In the genomic region with DNA sequence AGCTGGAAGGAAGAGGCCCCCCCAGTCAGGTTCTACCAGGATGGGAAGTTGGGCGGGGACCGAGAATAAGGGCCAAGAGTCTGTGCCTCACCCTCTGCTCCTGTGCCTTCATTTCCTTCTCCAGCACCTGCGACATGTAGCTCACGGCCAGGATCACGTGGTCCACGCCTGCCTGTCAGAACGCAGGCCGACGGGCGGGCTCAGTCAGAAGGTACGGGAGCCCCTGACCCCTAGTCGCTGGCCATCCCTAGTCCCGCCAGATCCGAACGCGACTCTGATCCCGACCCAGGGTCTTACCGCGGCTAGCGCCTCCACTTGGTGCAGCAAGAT, we compare ENCODE assay signal across 8 cellular contexts. TPM values are rescaled to one million over a fixed set of nuclear protein-coding genes. Genes with fewer than 3 reads are reported as not detected.
DNase-seq lines count a peak whose midpoint lies in the region; ATAC-seq lines count a peak whose summit lies in the region.

No MANE protein-coding gene starts in this region.

- H3K27me3 ChIP-seq in esophagus (ENCODE audit: control insufficient read depth in 1 of 2, insufficient read depth in 2 of 2, low read length in 2 of 2): no peaks in the 10 kb centered on the region

- peaks cover 45 to 69% (median 57%) of the 10 kb centered on the region in 3 donors for H3K4me1 Mint-ChIP-seq in naive B cell
- H3K4me1 Mint-ChIP-seq in stimulated activated naive CD8-positive, alpha-beta T cell treated with anti-CD3 and anti-CD28 coated beads, Interleukin-15, Interleukin-2, amounts not matched to agents 100 ng/mL and 50 ng/mL, for 24 hours (ENCODE audit: low read depth): peaks cover 45% of the 10 kb centered on the region

- H3K4me3 ChIP-seq in esophagus (ENCODE audit: low read depth in 1 of 2, low read length in 2 of 2): peak overlapping the region; percentile 93 to 96

- H3K9me3 ChIP-seq in esophagus (ENCODE audit: control insufficient read depth in 2 of 2, insufficient read depth in 1 of 2, low read depth in 1 of 2, low read length in 1 of 2): no peaks in the 10 kb centered on the region

- peaks cover 7 to 26% of the 10 kb centered on the region in 2 donors for H3K4me1 ChIP-seq in esophagus (ENCODE audit: control insufficient read depth in 2 of 2, insufficient read depth in 2 of 2, low read length in 1 of 2)

- peak; percentile 33 for DNase-seq in NCI-H2196 (lab: John Stamatoyannopoulos, UW; ENCODE audit: unreplicated experiment)
- no peak for DNase-seq in NCI-H2196 treated with DMSO at 0.1 percent for 48 hours (lab: John Stamatoyannopoulos, UW; ENCODE audit: unreplicated experiment)
- peak; percentile 42 for DNase-seq in NCI-H2227 (lab: John Stamatoyannopoulos, UW; ENCODE audit: unreplicated experiment)
- DNase-seq in activated T-cell treated with anti-CD3 and anti-CD28 coated beads for 48 hours (ENCODE audit: low read depth): peak; percentile 56
- peak; percentile 45 for DNase-seq in naive B cell

- peaks cover 16 to 39% of the 10 kb centered on the region in 2 donors for H3K36me3 ChIP-seq in esophagus (ENCODE audit: control insufficient read depth in 2 of 2, insufficient read depth in 2 of 2, low read length in 1 of 2)

- peak; percentile 4 to 5 for ATAC-seq in naive B cell (ENCODE audit: low read depth in 2 of 2)
- ATAC-seq in GM19463 (IDR thresholded peaks at IDR 0.05; ENCODE audit: unreplicated experiment): no peak

- peak overlapping the region; percentile 97 to 100 (median 100) for H3K27ac Mint-ChIP-seq in naive B cell
- peak overlapping the region; percentile 97 for H3K27ac Mint-ChIP-seq in stimulated activated naive CD8-positive, alpha-beta T cell treated with anti-CD3 and anti-CD28 coated beads, Interleukin-15, Interleukin-2, amounts not matched to agents 100 ng/mL and 50 ng/mL, for 24 hours

- peak overlapping the region; percentile 95 to 98 for H3K27ac ChIP-seq in esophagus (ENCODE audit: low read depth in 2 of 2, low read length in 1 of 2)

- no peaks in the 10 kb centered on the region for H3K27me3 Mint-ChIP-seq in naive B cell
- no peaks in the 10 kb centered on the region for H3K27me3 Mint-ChIP-seq in stimulated activated naive CD8-positive, alpha-beta T cell treated with anti-CD3 and anti-CD28 coated beads, Interleukin-15, Interleukin-2, amounts not matched to agents 100 ng/mL and 50 ng/mL, for 24 hours

- H3K4me3 Mint-ChIP-seq in naive B cell: peak overlapping the region; percentile 91 to 98 (median 95)
- peak overlapping the region; percentile 94 for H3K4me3 Mint-ChIP-seq in stimulated activated naive CD8-positive, alpha-beta T cell treated with anti-CD3 and anti-CD28 coated beads, Interleukin-15, Interleukin-2, amounts not matched to agents 100 ng/mL and 50 ng/mL, for 24 hours

- H3K36me3 Mint-ChIP-seq in naive B cell: no peaks in the 10 kb centered on the region
- peaks cover 17% of the 10 kb centered on the region for H3K36me3 Mint-ChIP-seq in stimulated activated naive CD8-positive, alpha-beta T cell treated with anti-CD3 and anti-CD28 coated beads, Interleukin-15, Interleukin-2, amounts not matched to agents 100 ng/mL and 50 ng/mL, for 24 hours (ENCODE audit: low read depth)

- WGBS in esophagus, 2 donors: 0 to 1% methylated on average over 20 of the region's 20 CpGs

- H3K9me3 Mint-ChIP-seq in naive B cell: no peaks in the 10 kb centered on the region
- no peaks in the 10 kb centered on the region for H3K9me3 Mint-ChIP-seq in stimulated activated naive CD8-positive, alpha-beta T cell treated with anti-CD3 and anti-CD28 coated beads, Interleukin-15, Interleukin-2, amounts not matched to agents 100 ng/mL and 50 ng/mL, for 24 hours

RNA-seq across cellular contexts. Expression of gene GMPPB, which starts 0.5 kb away (rescaled TPM):
- polyA plus RNA-seq in esophagus (10 to 100 TPM; 17.7 to 32.1 TPM), naive B cell (ENCODE audit: low read depth in 6 of 6) (10 to 100 TPM; 11.5 to 22.0 (median 14.6) TPM)

RNA-seq across cellular contexts. Expression of gene AMIGO3, which starts 3.8 kb away (rescaled TPM):
- polyA plus RNA-seq in esophagus (1 to 10 TPM in 1 of 2 donors, under 1 TPM in 1; 1.00 to 1.4 TPM), naive B cell (ENCODE audit: low read depth in 6 of 6) (under 1 TPM in 2 of 6 donors, not detected in 4; 0.30 to 0.77 TPM)

RNA-seq across cellular contexts. Expression of gene RNF123, which starts 33.9 kb away (rescaled TPM):
- 10 to 100 TPM; 14.7 to 16.9 TPM for polyA plus RNA-seq in esophagus
- 10 to 100 TPM in 5 of 6 donors, 1 to 10 TPM in 1; 5.7 to 19.5 (median 11.0) TPM for polyA plus RNA-seq in naive B cell (ENCODE audit: low read depth in 6 of 6)

RNA-seq across cellular contexts. Expression of gene MST1, which starts 34.0 kb away (rescaled TPM):
- 10 to 100 TPM; 11.2 to 30.0 TPM for polyA plus RNA-seq in esophagus
- 1 to 10 TPM in 2 of 6 donors, under 1 TPM in 1, not detected in 3; 0.41 to 1.8 (median 1.1) TPM for polyA plus RNA-seq in naive B cell (ENCODE audit: low read depth in 6 of 6)

RNA-seq across cellular contexts. Expression of gene APEH, which starts 49.1 kb away (rescaled TPM):
- 10 to 100 TPM; 21.0 to 53.0 TPM for polyA plus RNA-seq in esophagus
- polyA plus RNA-seq in naive B cell (ENCODE audit: low read depth in 6 of 6): 100 to 1,000 TPM in 1 of 6 donors, 10 to 100 TPM in 5; 73.4 to 105 (median 82.2) TPM
